Comparison of ENCODE assay signal across 1 cellular context in genomic region chr22:19937616-19938473, GRCh38.
TF ChIP-seq lines count a peak whose summit lies in the region.

No MANE protein-coding gene starts in this region.

TF ChIP-seq in HepG2, 621 proteins besides CTCF, POLR2A, EP300 and RAD21 (continued from another document and continues in another):
- TF ChIP-seq ZNF597 (CRISPR knock-in tag; IDR thresholded peaks at IDR 0.05) (no peak), GPN1 (CRISPR knock-in tag; IDR thresholded peaks at IDR 0.05; ENCODE audit: borderline replicate concordance) (no peak), FUBP1 (CRISPR knock-in tag; IDR thresholded peaks at IDR 0.05; ENCODE audit: borderline replicate concordance) (no peak), TRAFD1 (CRISPR knock-in tag; IDR thresholded peaks at IDR 0.05; ENCODE audit: borderline replicate concordance) (no peak), ZNF768 (CRISPR knock-in tag; IDR thresholded peaks at IDR 0.05) (no peak), ZNF143 (CRISPR knock-in tag; IDR thresholded peaks at IDR 0.05) (no peak), ZNF142 (CRISPR knock-in tag; IDR thresholded peaks at IDR 0.05) (no peak), ZNF629 (CRISPR knock-in tag; conservative IDR thresholded peaks at IDR 0.05) (peak; percentile 87), ZBTB21 (CRISPR knock-in tag; IDR thresholded peaks at IDR 0.05) (0 out of 2 replicates have a peak, but pooled peaks have one; percentile 2), AHR (CRISPR knock-in tag; IDR thresholded peaks at IDR 0.05) (no peak), NFAT5 (CRISPR knock-in tag; IDR thresholded peaks at IDR 0.05) (no peak), EZH2 (conservative IDR thresholded peaks at IDR 0.05; ENCODE audit: low read depth, low read length) (no peak), PHF21A (CRISPR knock-in tag; IDR thresholded peaks at IDR 0.05) (0 out of 2 replicates have a peak, but pooled peaks have one; percentile 46), KDM5B (CRISPR knock-in tag; IDR thresholded peaks at IDR 0.05; ENCODE audit: borderline replicate concordance) (no peak), FOSL2 (CRISPR knock-in tag; IDR thresholded peaks at IDR 0.05) (peak; percentile 51), ELF4 (CRISPR knock-in tag; IDR thresholded peaks at IDR 0.05; ENCODE audit: borderline replicate concordance) (no peak), ZNF251 (CRISPR knock-in tag; IDR thresholded peaks at IDR 0.05) (no peak), GATA4 (IDR thresholded peaks at IDR 0.05; ENCODE audit: borderline replicate concordance, low read depth) (0 out of 2 replicates have a peak, but pooled peaks have one; percentile 13), KDM6A (CRISPR knock-in tag; IDR thresholded peaks at IDR 0.05; ENCODE audit: low read depth) (no peak), YY1 (IDR thresholded peaks at IDR 0.05; ENCODE audit: insufficient read depth, insufficient replicate concordance, low read depth, low read length) (no peak), ZNF20 (CRISPR knock-in tag; IDR thresholded peaks at IDR 0.05) (no peak), SPEN (CRISPR knock-in tag; IDR thresholded peaks at IDR 0.05; ENCODE audit: low read depth) (no peak), ATF2 (CRISPR knock-in tag; IDR thresholded peaks at IDR 0.05) (0 out of 2 replicates have a peak, but pooled peaks have one; percentile 27), ZNF580 (CRISPR knock-in tag; IDR thresholded peaks at IDR 0.05; ENCODE audit: borderline replicate concordance, low read depth) (0 out of 2 replicates have a peak, but pooled peaks have one; percentile 24), GLI4 (CRISPR knock-in tag; IDR thresholded peaks at IDR 0.05; ENCODE audit: borderline replicate concordance) (no peak), MED1 (CRISPR knock-in tag; IDR thresholded peaks at IDR 0.05) (no peak; the same call in 1 of the 2 replicates), RNF219 (CRISPR knock-in tag; IDR thresholded peaks at IDR 0.05) (no peak), PAXIP1 (CRISPR knock-in tag; conservative IDR thresholded peaks at IDR 0.05) (peak; percentile 54), ZBTB1 (CRISPR knock-in tag; IDR thresholded peaks at IDR 0.05; ENCODE audit: borderline replicate concordance) (no peak), NCOA2 (CRISPR knock-in tag; IDR thresholded peaks at IDR 0.05) (peak; percentile 32; the same call in 1 of the 2 replicates), TCF7 (IDR thresholded peaks at IDR 0.05; ENCODE audit: low read depth) (peak; percentile 83)
